ENCODE assay signal across 8 cellular contexts in the genomic region with DNA sequence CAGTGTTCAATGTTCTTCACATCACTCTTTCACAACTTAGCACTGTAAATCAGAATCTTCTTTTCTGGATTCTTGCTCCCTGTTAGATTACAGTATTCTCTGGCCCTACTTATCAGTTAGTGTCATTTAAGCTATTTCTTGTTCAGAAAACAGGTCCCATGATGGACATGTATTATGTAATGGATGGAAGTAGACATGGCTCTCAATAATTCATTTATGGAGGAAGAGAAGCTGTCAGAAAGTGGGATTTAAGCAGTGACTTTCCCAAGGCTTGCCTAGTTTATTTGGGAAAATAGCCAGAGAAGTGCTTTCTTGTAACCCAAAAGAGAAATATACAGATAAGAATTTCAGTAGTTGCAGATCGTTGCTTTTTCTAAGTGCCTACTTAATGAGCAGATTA. TPM values are rescaled to one million over a fixed set of nuclear protein-coding genes. Genes with fewer than 3 reads are reported as not detected.
A peak's percentile ranks its signal among the peaks of the same experiment; 100 is the strongest.
DNase-seq lines count a peak whose midpoint lies in the region; TF ChIP-seq lines count a peak whose summit lies in the region.
"Had no signal": no experiment of that assay in that cellular context is flagged by ENCODE, and none has a peak within 500 bp of the region (broad histone marks: within the 10 kb centered on the region; RNA-seq: fewer than 3 reads in every experiment).

No MANE protein-coding gene starts in this region.

- peaks cover 4% of the 10 kb centered on the region; the same call in 1 of the 2 replicates for H4K20me1 ChIP-seq in OCI-LY3 (ENCODE audit: insufficient read depth, low read length)

- 89% methylated on average over 1 of the region's 1 CpG; no CpG with 5 or more reads in 1 of the 2 experiments for WGBS in endodermal cell (ENCODE audit: insufficient coverage in 1 of 2, insufficient read length in 1 of 2), 2 experiments

- H3K4me3 ChIP-seq in OCI-LY3 (ENCODE audit: low read length) (peak overlapping the region; percentile 84), endodermal cell (ENCODE audit: low read length) (peak overlapping the region; percentile 91), neuron (ENCODE audit: low read length) (peak overlapping the region; percentile 74)

- no peaks in the 10 kb centered on the region for H3K27me3 Mint-ChIP-seq in endodermal cell (ENCODE audit: insufficient read depth)

- H3K79me2 ChIP-seq in OCI-LY3 (ENCODE audit: low read length): peaks cover 38% of the 10 kb centered on the region

- DNase-seq in endodermal cell (no peak), NCI-H524 (lab: John Stamatoyannopoulos, UW) (no peak), NCI-H69 (lab: John Stamatoyannopoulos, UW) (no peak), SKM-1 treated with dmso at 0.1 percent for 144 hours (lab: John Stamatoyannopoulos, UW; ENCODE audit: unreplicated experiment) (no peak)

- H3K4me1 ChIP-seq in ES-I3 (ENCODE audit: insufficient read depth, low read length): no peaks in the 10 kb centered on the region; the same call in 1 of the 2 replicates
- H3K4me1 ChIP-seq in OCI-LY3 (ENCODE audit: low read length): peaks cover 21% of the 10 kb centered on the region
- peaks cover 3% of the 10 kb centered on the region for H3K4me1 ChIP-seq in endodermal cell (ENCODE audit: control insufficient read depth, insufficient read depth, low read length)
- H3K4me1 ChIP-seq in neuron (ENCODE audit: insufficient read depth, low read length): peaks cover 25% of the 10 kb centered on the region

- no peak overlapping the region for H3K27ac ChIP-seq in OCI-LY3 (ENCODE audit: low read length)
- H3K27ac ChIP-seq in endodermal cell (ENCODE audit: low read depth, low read length): no peak overlapping the region

- TF ChIP-seq CTCF in OCI-LY3 (IDR thresholded peaks at IDR 0.05; ENCODE audit: low read depth, low read length) (no peak), endodermal cell (conservative IDR thresholded peaks at IDR 0.05) (no peak)

- H3K4me3 Mint-ChIP-seq in endodermal cell: peak overlapping the region; percentile 76

- no peaks in the 10 kb centered on the region for H3K27me3 ChIP-seq in OCI-LY3 (ENCODE audit: low read depth, low read length)
- no peaks in the 10 kb centered on the region for H3K27me3 ChIP-seq in endodermal cell (ENCODE audit: control insufficient read depth, insufficient read depth, low read length, poor library complexity, severe bottlenecking)
- no peaks in the 10 kb centered on the region for H3K27me3 ChIP-seq in neuron (ENCODE audit: insufficient read depth, low read length)
- H3K27me3 ChIP-seq: right atrium auricular region had no signal

- no peaks in the 10 kb centered on the region for H3K36me3 Mint-ChIP-seq in endodermal cell (ENCODE audit: low read depth)

- peak overlapping the region; percentile 98 for H3K4me2 ChIP-seq in OCI-LY3 (ENCODE audit: low read length)

- H3K9me3 Mint-ChIP-seq in endodermal cell: no peaks in the 10 kb centered on the region

- H3K36me3 ChIP-seq in ES-I3 (ENCODE audit: insufficient read depth, low read length) (no peaks in the 10 kb centered on the region), OCI-LY3 (replicated peaks; ENCODE audit: low read depth, low read length) (no peaks in the 10 kb centered on the region), endodermal cell (ENCODE audit: control insufficient read depth, insufficient read depth, low read length) (no peaks in the 10 kb centered on the region), neuron (ENCODE audit: insufficient read depth, low read length) (no peaks in the 10 kb centered on the region)
- H3K36me3 ChIP-seq: right atrium auricular region had no signal

- H3K9me3 ChIP-seq in ES-I3 (ENCODE audit: control insufficient read depth, insufficient read depth, low read length) (no peaks in the 10 kb centered on the region), OCI-LY3 (ENCODE audit: insufficient read depth, low read length) (no peaks in the 10 kb centered on the region), endodermal cell (ENCODE audit: control insufficient read depth, low read length) (no peaks in the 10 kb centered on the region), neuron (ENCODE audit: low read length) (no peaks in the 10 kb centered on the region)
- H3K9me3 ChIP-seq: right atrium auricular region had no signal

- H3K9ac ChIP-seq in ES-I3 (ENCODE audit: low read depth, low read length) (peak overlapping the region; percentile 83; the same call in 1 of the 2 replicates), OCI-LY3 (ENCODE audit: low read length) (0 out of 2 replicates have a peak overlapping the region, but pooled peaks have one; percentile 94), endodermal cell (ENCODE audit: extremely low read depth, low read length, poor library complexity, severe bottlenecking) (peak overlapping the region; percentile 79)

- no peak overlapping the region for H3K27ac Mint-ChIP-seq in endodermal cell

- H2AFZ ChIP-seq in OCI-LY3 (ENCODE audit: low read depth, low read length) (no peak overlapping the region), neuron (ENCODE audit: low read depth, low read length) (no peak overlapping the region)

- peaks cover 27% of the 10 kb centered on the region for H3K4me1 Mint-ChIP-seq in endodermal cell

RNA-seq across cellular contexts. Expression of a gene that starts 1.6 kb away (rescaled TPM):
- total RNA-seq in endodermal cell: 100 to 1,000 TPM in 1 of 2 donors, 10 to 100 TPM in 1; 60.6 to 159 TPM
- polyA plus RNA-seq in endodermal cell (2013, experiment 1 of 2): 14.1 TPM
- polyA plus RNA-seq in endodermal cell (2013, experiment 2 of 2): 14.7 TPM

RNA-seq across cellular contexts. Expression of a gene that starts 43.2 kb away (rescaled TPM):
- 10 to 100 TPM; 24.3 to 35.1 TPM for total RNA-seq in endodermal cell
- polyA plus RNA-seq in endodermal cell (2013, experiment 1 of 2): 31.6 TPM
- 20.3 TPM for polyA plus RNA-seq in endodermal cell (2013, experiment 2 of 2)
